ENCODE assay signal across 8 cellular contexts in genomic region chr2:42812899-42813479, GRCh38. TPM values are rescaled to one million over a fixed set of nuclear protein-coding genes. Genes with fewer than 3 reads are reported as not detected.
DNase-seq lines count a peak whose midpoint lies in the region; ATAC-seq and TF ChIP-seq lines count a peak whose summit lies in the region.

No MANE protein-coding gene starts in this region.

- peaks cover 6% of the 10 kb centered on the region for H3K9me3 Mint-ChIP-seq in HFFc6
- H3K9me3 Mint-ChIP-seq in activated naive CD8-positive, alpha-beta T cell treated with anti-CD3 and anti-CD28 coated beads, Interleukin-2, amount 10 ng/mL, durations not matched to agents 7 days and 5 days = peaks cover 6% of the 10 kb centered on the region

- DNase-seq in CD1c-positive myeloid dendritic cell (ENCODE audit: extremely low spot score) (peak; percentile 74), HFFc6 (peak; percentile 32), lung microvascular endothelial cell (ENCODE audit: low read depth in 2 of 2) (peak; percentile 31 to 32), OCI-M2 (lab: John Stamatoyannopoulos, UW; ENCODE audit: unreplicated experiment) (no peak), mucosa of gallbladder (ENCODE audit: low spot score) (no peak)
- DNase-seq in activated naive CD8-positive, alpha-beta T cell treated with anti-CD3 and anti-CD28 coated beads, Interleukin-2, amount 10 ng/mL, durations not matched to agents 7 days and 5 days = no peak

- peaks cover 7% of the 10 kb centered on the region; the same call in 1 of the 2 replicates for H3K36me3 Mint-ChIP-seq in HFFc6 (ENCODE audit: low read depth)
- H3K36me3 Mint-ChIP-seq in activated naive CD8-positive, alpha-beta T cell treated with anti-CD3 and anti-CD28 coated beads, Interleukin-2, amount 10 ng/mL, durations not matched to agents 7 days and 5 days = peaks cover 4% of the 10 kb centered on the region

- no peak overlapping the region; the same call in 1 of the 2 replicates for H3K27ac Mint-ChIP-seq in HFFc6
- H3K27ac Mint-ChIP-seq in activated naive CD8-positive, alpha-beta T cell treated with anti-CD3 and anti-CD28 coated beads, Interleukin-2, amount 10 ng/mL, durations not matched to agents 7 days and 5 days = no peak overlapping the region

- ATAC-seq in activated naive CD8-positive, alpha-beta T cell treated with anti-CD3 and anti-CD28 coated beads, Interleukin-2, amount 10 ng/mL, durations not matched to agents 7 days and 5 days (ENCODE audit: low read depth) = no peak
- no peak for ATAC-seq in GM18858 (IDR thresholded peaks at IDR 0.05; ENCODE audit: unreplicated experiment)
- no peak for ATAC-seq in GM18511 (IDR thresholded peaks at IDR 0.05; ENCODE audit: unreplicated experiment)

- H3K4me1 Mint-ChIP-seq in HFFc6 (ENCODE audit: low read depth) = peaks cover 18% of the 10 kb centered on the region
- peaks cover 17% of the 10 kb centered on the region for H3K4me1 Mint-ChIP-seq in activated naive CD8-positive, alpha-beta T cell treated with anti-CD3 and anti-CD28 coated beads, Interleukin-2, amount 10 ng/mL, durations not matched to agents 7 days and 5 days

- TF ChIP-seq CTCF in HFFc6 (IDR thresholded peaks at IDR 0.05) = peak; percentile 76

- POLR2A ChIA-PET in activated naive CD8-positive, alpha-beta T cell treated with anti-CD3 and anti-CD28 coated beads, Interleukin-2, amount 10 ng/mL, durations not matched to agents 7 days and 5 days (lab: Charles Lee) = interaction anchor here (0.7 kb wide), 1 partner anchor 19 kb away, joined by 3 read pairs; no protein-coding TSS in a partner anchor

- peaks cover 4% of the 10 kb centered on the region for H3K27me3 Mint-ChIP-seq in HFFc6 (ENCODE audit: insufficient read depth)
- H3K27me3 Mint-ChIP-seq in activated naive CD8-positive, alpha-beta T cell treated with anti-CD3 and anti-CD28 coated beads, Interleukin-2, amount 10 ng/mL, durations not matched to agents 7 days and 5 days = peaks cover 4% of the 10 kb centered on the region

- no peak overlapping the region for H3K4me3 Mint-ChIP-seq in HFFc6
- H3K4me3 Mint-ChIP-seq in activated naive CD8-positive, alpha-beta T cell treated with anti-CD3 and anti-CD28 coated beads, Interleukin-2, amount 10 ng/mL, durations not matched to agents 7 days and 5 days = peak overlapping the region; percentile 33

RNA-seq across cellular contexts. Expression of gene HAAO, which starts 20.6 kb away (rescaled TPM):
- total RNA-seq in HFFc6 (2021; fragmentation: NEBNext Ultra II Directional; extraction: Animal tissue kit (Norgen Biotek cat#: 25700)) = under 1 TPM in 4 of 6 experiments, not detected in 2; 0.30 to 0.58 (median 0.47) TPM
- under 1 TPM in 1 of 2 experiments, not detected in 1; 0.28 TPM for total RNA-seq in activated naive CD8-positive, alpha-beta T cell treated with anti-CD3 and anti-CD28 coated beads, Interleukin-2, amount 10 ng/mL, durations not matched to agents 7 days and 5 days
- not detected in 2 replicates for total RNA-seq in lung microvascular endothelial cell
- total RNA-seq in mucosa of gallbladder = 20.9 TPM

RNA-seq across cellular contexts. Expression of gene OXER1, which starts 49.1 kb away (rescaled TPM):
- not detected for total RNA-seq in HFFc6 (2021; fragmentation: NEBNext Ultra II Directional; extraction: Animal tissue kit (Norgen Biotek cat#: 25700))
- total RNA-seq in activated naive CD8-positive, alpha-beta T cell treated with anti-CD3 and anti-CD28 coated beads, Interleukin-2, amount 10 ng/mL, durations not matched to agents 7 days and 5 days = not detected
- total RNA-seq in lung microvascular endothelial cell (not detected in 2 replicates), mucosa of gallbladder (3.7 TPM)

Comparison
In these comparisons a context has a peak if more than half of its experiments do, and no peak if none do; other contexts are left out.
1. DNase-seq: peak in CD1c-positive myeloid dendritic cell (single experiment), HFFc6 (single experiment) and lung microvascular endothelial cell (2 of 2); none in activated naive CD8-positive, alpha-beta T cell treated with anti-CD3 and anti-CD28 coated beads, Interleukin-2, amount 10 ng/mL, durations not matched to agents 7 days and 5 days (single experiment), OCI-M2 (single experiment) and mucosa of gallbladder (single experiment).
2. RNA of gene HAAO, which starts 20.6 kb away (total RNA-seq): 20.9 TPM in mucosa of gallbladder (single experiment); 0.30 to 0.58 TPM in HFFc6, 0.28 TPM in activated naive CD8-positive, alpha-beta T cell treated with anti-CD3 and anti-CD28 coated beads, Interleukin-2, amount 10 ng/mL, durations not matched to agents 7 days and 5 days and not detected in lung microvascular endothelial cell; every median in the first group is over 10 times any median in the second.